ENCODE assay signal across 9 cellular contexts in the genomic region with DNA sequence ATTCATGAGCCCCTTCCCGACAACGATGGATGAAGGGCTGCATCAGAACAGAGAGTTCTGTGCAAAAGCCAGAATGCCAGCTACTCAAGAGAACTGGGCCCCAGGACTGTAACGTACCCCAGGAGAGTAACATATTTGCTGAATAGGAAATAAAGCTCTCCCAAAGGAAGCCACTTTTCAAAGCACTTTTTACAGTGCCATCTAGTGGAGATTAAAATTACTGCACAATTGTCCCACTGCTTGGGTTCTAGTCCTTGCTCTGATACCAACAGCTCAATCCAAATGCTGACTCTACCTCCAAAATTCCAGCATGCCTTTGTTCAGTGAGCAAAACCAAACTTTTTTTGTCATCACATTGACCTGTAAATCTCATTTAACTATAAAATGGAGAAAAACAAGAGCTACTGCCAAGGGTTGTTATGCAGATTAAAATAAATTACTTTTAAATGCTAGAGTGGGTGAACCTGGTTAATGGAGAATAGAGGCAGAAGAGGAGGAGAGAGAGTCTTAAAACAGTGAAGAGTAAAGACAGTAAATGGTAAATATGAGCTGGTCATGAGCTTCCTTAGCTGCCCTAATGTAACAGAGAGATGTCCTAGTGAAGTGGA.
DNase-seq lines count a peak whose midpoint lies in the region; ATAC-seq, FAIRE-seq and TF ChIP-seq lines count a peak whose summit lies in the region.
"Had no signal": no experiment of that assay in that cellular context is flagged by ENCODE, and none has a peak within 500 bp of the region (broad histone marks: within the 10 kb centered on the region; RNA-seq: fewer than 3 reads in every experiment).

No MANE protein-coding gene starts in this region.

- no peaks in the 10 kb centered on the region for H3K4me1 ChIP-seq in mesendoderm (ENCODE audit: control insufficient read depth, low read depth, low read length)
- no peaks in the 10 kb centered on the region for H3K4me1 ChIP-seq in aorta (ENCODE audit: control insufficient read depth in 1 of 2, insufficient read depth in 2 of 2, low read length in 2 of 2)

- H3K4me3 ChIP-seq in AG04449 (ENCODE audit: low read depth, low read length): no peak overlapping the region
- H3K4me3 ChIP-seq in bronchial epithelial cell (ENCODE audit: low read depth, low read length): no peak overlapping the region
- no peak overlapping the region for H3K4me3 ChIP-seq in mesendoderm (ENCODE audit: low read length)
- H3K4me3 ChIP-seq in aorta (ENCODE audit: low read length in 2 of 2): no peak overlapping the region

- H3K36me3 ChIP-seq in bronchial epithelial cell (ENCODE audit: control insufficient read depth, insufficient read depth, low read length) (no peaks in the 10 kb centered on the region), mesendoderm (ENCODE audit: control insufficient read depth, insufficient read depth, low read length) (no peaks in the 10 kb centered on the region), aorta (ENCODE audit: control insufficient read depth in 1 of 2, insufficient read depth in 2 of 2, low read length in 1 of 2) (no peaks in the 10 kb centered on the region)

- no peak for FAIRE-seq in bronchial epithelial cell (lab: Jason Lieb, UNC)
- FAIRE-seq: frontal cortex had no signal

- H3K18ac ChIP-seq in mesendoderm (ENCODE audit: low read length): no peak overlapping the region

- WGBS in mesendoderm (ENCODE audit: extremely low coverage, insufficient coverage, low lambda C conversion rate): no CpG with 5 or more reads among the region's 3 CpGs
- WGBS in aorta, 2 donors: 24 to 29% methylated on average over 3 of the region's 3 CpGs

- DNase-seq in AG04449 (ENCODE audit: low read depth, low spot score) (no peak), GM10266 (ENCODE audit: extremely low spot score) (peak; percentile 12), NCI-H2171 treated with DMSO at 0.1 percent for 48 hours (lab: John Stamatoyannopoulos, UW) (peak; percentile 48), bronchial epithelial cell (ENCODE audit: low read depth) (peak; percentile 47), mesendoderm (peak; percentile 67), aorta (no peak)

- H3K27me3 ChIP-seq in bronchial epithelial cell (ENCODE audit: control insufficient read depth, insufficient read depth, low read length) (no peaks in the 10 kb centered on the region), mesendoderm (ENCODE audit: insufficient read depth, low read length, poor library complexity) (no peaks in the 10 kb centered on the region), aorta (ENCODE audit: control insufficient read depth in 1 of 2, insufficient read depth in 2 of 2, low read length in 1 of 2) (no peaks in the 10 kb centered on the region)

- intact Hi-C loops in aorta (cut with DNase I): no loop called here

- ATAC-seq in HG02610 (IDR thresholded peaks at IDR 0.05; ENCODE audit: unreplicated experiment) (peak; percentile 64), HG02571 (IDR thresholded peaks at IDR 0.05; ENCODE audit: unreplicated experiment) (no peak), aorta (ENCODE audit: low FRiP score) (no peak)

- H4K5ac ChIP-seq in mesendoderm (ENCODE audit: low read length): no peak overlapping the region

- no peak overlapping the region for H3K23ac ChIP-seq in mesendoderm (ENCODE audit: low read length)

- no peaks in the 10 kb centered on the region for H3K79me1 ChIP-seq in mesendoderm (ENCODE audit: low read length)

- CTCF ChIA-PET in AG04449 (lab: Yijun Ruan, JAX): interaction anchor here (0.7 to 6.4 kb wide), 36 partner anchors 10 to 800 kb away, joined by 3 to 171 read pairs (median 5); partner anchors contain the start of gene ARL14EP

- no peak overlapping the region for H2BK15ac ChIP-seq in mesendoderm (replicated peaks; ENCODE audit: low read depth)

- H4K8ac ChIP-seq in mesendoderm (ENCODE audit: low read depth, low read length): no peak overlapping the region

- no peaks in the 10 kb centered on the region for H3K9me3 ChIP-seq in aorta (ENCODE audit: control insufficient read depth, low read length)

- H3K56ac ChIP-seq in mesendoderm (ENCODE audit: low read length): no peak overlapping the region

- POLR2A ChIA-PET in AG04449 (lab: Yijun Ruan, JAX): no interaction called here

- H3K79me2 ChIP-seq in mesendoderm (ENCODE audit: control insufficient read depth, insufficient read depth, low read length): no peaks in the 10 kb centered on the region

- no peak overlapping the region for H2AK5ac ChIP-seq in mesendoderm (ENCODE audit: low read length)

- no peak overlapping the region for H2BK120ac ChIP-seq in mesendoderm (ENCODE audit: low read depth, low read length)

- H3K4ac ChIP-seq in mesendoderm (ENCODE audit: low read depth, low read length): no peak overlapping the region

- TF ChIP-seq CTCF in AG04449 (IDR thresholded peaks at IDR 0.05; ENCODE audit: insufficient read depth, low read length, missing control alignments) (peak; percentile 55), GM10266 (IDR thresholded peaks at IDR 0.05; ENCODE audit: control insufficient read depth, insufficient read depth, low read depth, missing control alignments) (peak; percentile 69), bronchial epithelial cell (IDR thresholded peaks at IDR 0.05; ENCODE audit: insufficient read depth, low read length, severe bottlenecking) (peak; percentile 75)

- no peak overlapping the region for H3K9ac ChIP-seq in mesendoderm (ENCODE audit: low read length)

- no peak overlapping the region for H2BK5ac ChIP-seq in mesendoderm (ENCODE audit: low read length)

- no peak overlapping the region for H3K4me2 ChIP-seq in mesendoderm (ENCODE audit: low read length)

- H3K27ac ChIP-seq in mesendoderm (ENCODE audit: low read depth, low read length): no peak overlapping the region
- H3K27ac ChIP-seq in aorta (ENCODE audit: low read depth in 1 of 2, low read length in 2 of 2): no peak overlapping the region

Comparison
In these comparisons a context has a peak if more than half of its experiments do, and no peak if none do; other contexts are left out.
1. DNase-seq: peak in GM10266 (single experiment), NCI-H2171 treated with DMSO at 0.1 percent for 48 hours (single experiment), bronchial epithelial cell (single experiment) and mesendoderm (single experiment); none in AG04449 (single experiment) and aorta (0 of 2).
2. Peak in every context shown above with its lines, with median percentiles within 50 percentile points of each other: CTCF ChIP-seq.